Comparison of ENCODE assay signal across 8 cellular contexts in genomic region chr1:234925440-234926251, GRCh38.
DNase-seq lines count a peak whose midpoint lies in the region; ATAC-seq and TF ChIP-seq lines count a peak whose summit lies in the region.

No MANE protein-coding gene starts in this region.

- no peak overlapping the region for H3K4me3 ChIP-seq in epithelial cell of proximal tubule (ENCODE audit: low read depth, low read length)

- no peaks in the 10 kb centered on the region for H3K27me3 Mint-ChIP-seq in activated CD4-positive, alpha-beta T cell treated with anti-CD3 and anti-CD28 coated beads, Interleukin-2, amount 10 ng/mL, durations not matched to agents 7 days and 5 days

- H3K36me3 Mint-ChIP-seq in activated CD4-positive, alpha-beta T cell treated with anti-CD3 and anti-CD28 coated beads, Interleukin-2, amount 10 ng/mL, durations not matched to agents 7 days and 5 days (ENCODE audit: low read depth): peaks cover 9% of the 10 kb centered on the region

- POLR2A ChIA-PET in activated CD4-positive, alpha-beta T cell treated with anti-CD3 and anti-CD28 coated beads, Interleukin-2, amount 10 ng/mL, durations not matched to agents 7 days and 5 days (lab: Charles Lee): interaction anchor here (0.6 to 1.6 kb wide), 3 partner anchors 84 to 201 kb away, joined by 3 to 7 read pairs (median 4); no protein-coding TSS in a partner anchor

- peak; percentile 20 for DNase-seq in activated CD4-positive, alpha-beta T cell treated with anti-CD3 and anti-CD28 coated beads, Interleukin-2, amount 10 ng/mL, durations not matched to agents 7 days and 5 days
- no peak for DNase-seq in activated CD4-positive, alpha-beta T cell treated with anti-CD3 and anti-CD28 coated beads, Interleukin-2, amount 50 U/mL, for 48 hours
- DNase-seq in SW480 (ENCODE audit: low spot score) (peak; percentile 85), epithelial cell of proximal tubule (ENCODE audit: low read depth) (peak; percentile 100), myocyte (ENCODE audit: low read depth) (peak; percentile 95), SKM-1 (lab: John Stamatoyannopoulos, UW; ENCODE audit: unreplicated experiment) (no peak), GOT3 (lab: John Stamatoyannopoulos, UW) (no peak)

- H3K27ac Mint-ChIP-seq in activated CD4-positive, alpha-beta T cell treated with anti-CD3 and anti-CD28 coated beads, Interleukin-2, amount 10 ng/mL, durations not matched to agents 7 days and 5 days: peak overlapping the region; percentile 94

- peak overlapping the region; percentile 23 for H3K4me3 Mint-ChIP-seq in activated CD4-positive, alpha-beta T cell treated with anti-CD3 and anti-CD28 coated beads, Interleukin-2, amount 10 ng/mL, durations not matched to agents 7 days and 5 days

- peaks cover 10% of the 10 kb centered on the region for H3K9me3 Mint-ChIP-seq in activated CD4-positive, alpha-beta T cell treated with anti-CD3 and anti-CD28 coated beads, Interleukin-2, amount 10 ng/mL, durations not matched to agents 7 days and 5 days

- CTCF ChIA-PET in activated CD4-positive, alpha-beta T cell treated with anti-CD3 and anti-CD28 coated beads, Interleukin-2, amount 10 ng/mL, durations not matched to agents 7 days and 5 days (lab: Charles Lee): interaction anchor here (0.6 to 2.2 kb wide), 11 partner anchors 10 to 676 kb away, joined by 3 to 12 read pairs (median 4); no protein-coding TSS in a partner anchor

- peaks cover 62% of the 10 kb centered on the region for H3K4me1 Mint-ChIP-seq in activated CD4-positive, alpha-beta T cell treated with anti-CD3 and anti-CD28 coated beads, Interleukin-2, amount 10 ng/mL, durations not matched to agents 7 days and 5 days

- no peak for TF ChIP-seq CTCF in epithelial cell of proximal tubule (conservative IDR thresholded peaks at IDR 0.05; ENCODE audit: low read depth, low read length)

- no peak for ATAC-seq in HG02884 (IDR thresholded peaks at IDR 0.05; ENCODE audit: unreplicated experiment)

Comparison
In these comparisons a context has a peak if more than half of its experiments do, and no peak if none do; other contexts are left out.
1. DNase-seq: peak in activated CD4-positive, alpha-beta T cell treated with anti-CD3 and anti-CD28 coated beads, Interleukin-2, amount 10 ng/mL, durations not matched to agents 7 days and 5 days (single experiment), SW480 (single experiment), epithelial cell of proximal tubule (single experiment) and myocyte (single experiment); none in activated CD4-positive, alpha-beta T cell treated with anti-CD3 and anti-CD28 coated beads, Interleukin-2, amount 50 U/mL, for 48 hours (0 of 2), SKM-1 (single experiment) and GOT3 (single experiment).